Comparison of ENCODE assay signal across 8 cellular contexts in genomic region chr11:123478352-123478986, GRCh38. TPM values are rescaled to one million over a fixed set of nuclear protein-coding genes. Genes with fewer than 3 reads are reported as not detected.
DNase-seq lines count a peak whose midpoint lies in the region; ATAC-seq and TF ChIP-seq lines count a peak whose summit lies in the region.

No MANE protein-coding gene starts in this region.

- H3K9me3 ChIP-seq in aorta (ENCODE audit: control insufficient read depth, low read length): no peaks in the 10 kb centered on the region

- H3K36me3 Mint-ChIP-seq in HFFc6 (ENCODE audit: low read depth) (peaks cover 22% of the 10 kb centered on the region), natural killer cell (no peaks in the 10 kb centered on the region)

- H3K36me3 ChIP-seq in aorta (ENCODE audit: control insufficient read depth in 1 of 2, insufficient read depth in 2 of 2, low read length in 1 of 2): no peaks in the 10 kb centered on the region

- intact Hi-C loops in natural killer cell (cut with micrococcal nuclease) (loop anchor here (1.0 kb wide), 2 partner anchors 71 to 177 kb away; no protein-coding TSS in a partner anchor), aorta (cut with DNase I) (loop anchor here (1.0 to 10.0 kb wide), 5 partner anchors 71 to 376 kb away; no protein-coding TSS in a partner anchor)

- H3K27me3 ChIP-seq in aorta (ENCODE audit: control insufficient read depth in 1 of 2, insufficient read depth in 2 of 2, low read length in 1 of 2): no peaks in the 10 kb centered on the region

- H3K27ac Mint-ChIP-seq in HFFc6 (peak overlapping the region; percentile 89), natural killer cell (peak overlapping the region in 1 of 2 donors; percentile 15)

- H3K9me3 Mint-ChIP-seq in HFFc6: no peaks in the 10 kb centered on the region
- H3K9me3 Mint-ChIP-seq in natural killer cell: no peaks in the 10 kb centered on the region

- no peaks in the 10 kb centered on the region for H3K4me1 ChIP-seq in aorta (ENCODE audit: control insufficient read depth in 1 of 2, insufficient read depth in 2 of 2, low read length in 2 of 2)

- H3K4me1 Mint-ChIP-seq in HFFc6 (ENCODE audit: low read depth) (peaks cover 61% of the 10 kb centered on the region), natural killer cell (peaks cover 32 to 33% of the 10 kb centered on the region in 2 donors)

- WGBS in aorta, 2 donors: 19 to 21% methylated on average over 5 of the region's 5 CpGs

- no peak overlapping the region for H3K27ac ChIP-seq in aorta (ENCODE audit: low read depth in 1 of 2, low read length in 2 of 2)

- ATAC-seq in natural killer cell: peak; percentile 53 to 63 (median 54)
- ATAC-seq in aorta (ENCODE audit: low FRiP score): peak; percentile 75
- no peak for ATAC-seq in GM21529 (IDR thresholded peaks at IDR 0.05; ENCODE audit: unreplicated experiment)

- TF ChIP-seq CTCF in HFFc6 (IDR thresholded peaks at IDR 0.05): peak; percentile 93
- TF ChIP-seq CTCF in fibroblast of mammary gland (conservative IDR thresholded peaks at IDR 0.05; ENCODE audit: control insufficient read depth, insufficient read depth, low read depth, low read length): peak; percentile 60
- TF ChIP-seq CTCF in natural killer cell (IDR thresholded peaks at IDR 0.05): peak; percentile 77

- H3K4me3 ChIP-seq in fibroblast of mammary gland (ENCODE audit: control insufficient read depth, low read depth, low read length): no peak overlapping the region
- no peak overlapping the region for H3K4me3 ChIP-seq in aorta (ENCODE audit: low read length in 2 of 2)

- peak overlapping the region; percentile 49 for H3K4me3 Mint-ChIP-seq in HFFc6
- H3K4me3 Mint-ChIP-seq in natural killer cell: peak overlapping the region; percentile 21

- DNase-seq in COLO668 (lab: John Stamatoyannopoulos, UW; ENCODE audit: unreplicated experiment) (peak; percentile 45), HFFc6 (peak; percentile 82), NCI-H69 (lab: John Stamatoyannopoulos, UW) (peak; percentile 88), activated T-cell treated with anti-CD3 and anti-CD28 coated beads for 24 hours (ENCODE audit: low read depth) (peak; percentile 11), fibroblast of mammary gland (ENCODE audit: low read depth) (peak; percentile 85), natural killer cell (no peak), aorta (peak in 1 of 2 donors; percentile 62)

- peaks cover 4% of the 10 kb centered on the region for H3K27me3 Mint-ChIP-seq in HFFc6 (ENCODE audit: insufficient read depth)
- peaks cover 0 to 8% of the 10 kb centered on the region in 2 donors for H3K27me3 Mint-ChIP-seq in natural killer cell (ENCODE audit: low read depth in 2 of 2)

RNA-seq across cellular contexts. Expression of gene GRAMD1B, which starts 48.4 kb away (rescaled TPM):
- total RNA-seq in HFFc6 (2021; fragmentation: NEBNext Ultra II Directional; extraction: Animal tissue kit (Norgen Biotek cat#: 25700)): 10 to 100 TPM; 46.1 to 54.5 (median 51.3) TPM
- total RNA-seq in natural killer cell: 10 to 100 TPM in 1 of 3 donors, 1 to 10 TPM in 2; 5.9 to 10.3 (median 8.8) TPM
- 1 to 10 TPM; 4.5 to 4.6 TPM for total RNA-seq in aorta
- polyA plus RNA-seq in aorta: 1 to 10 TPM in 1 of 2 donors, under 1 TPM in 1; 0.79 to 5.4 TPM

Comparison
In these comparisons a context has a peak if more than half of its experiments do, and no peak if none do; other contexts are left out.
1. RNA of gene GRAMD1B, which starts 48.4 kb away (total RNA-seq): 46.1 to 54.5 TPM in HFFc6; 5.9 to 10.3 TPM in natural killer cell and 4.5 to 4.6 TPM in aorta; every median in the first group is over 4 times any median in the second.
2. Peak in every context shown above with its lines, with median percentiles within 50 percentile points of each other: CTCF ChIP-seq.